In genomic region chr6:21201181-21201580, GRCh38 we compare ENCODE assay signal across 27 cellular contexts.
A peak's percentile ranks its signal among the peaks of the same experiment; 100 is the strongest.
DNase-seq lines count a peak whose midpoint lies in the region; ATAC-seq, FAIRE-seq and TF ChIP-seq lines count a peak whose summit lies in the region.
"Had no signal": no experiment of that assay in that cellular context is flagged by ENCODE, and none has a peak within 500 bp of the region (broad histone marks: within the 10 kb centered on the region; RNA-seq: fewer than 3 reads in every experiment).

No MANE protein-coding gene starts in this region.

- peaks cover 64% of the 10 kb centered on the region for H3K4me1 Mint-ChIP-seq in brain

- 81% methylated on average over 4 of the region's 4 CpGs for WGBS in HepG2 (ENCODE audit: low lambda C conversion rate)
- 66 to 88% (median 78%) methylated on average over 4 of the region's 4 CpGs for WGBS in small intestine, 3 donors

- peaks cover 0 to 11% (median 5%) of the 10 kb centered on the region in 5 experiments for H3K9me3 Mint-ChIP-seq in brain
- H3K9me3 Mint-ChIP-seq: activated T-helper 2 cell treated with anti-CD3 and anti-CD28 coated beads, Interferon-gamma antibody, Interleukin-2, Interleukin-4, amounts not matched to agents 10 μg/mL and 5 μg/mL and 100 μg/mL, durations not matched to agents 14 hours and 24 hours and 36 hours; T-helper 2 cell treated with Interferon-gamma antibody and Interleukin-4, amounts not matched to agents 5 μg/mL and 100 μg/mL, for 36 hours had no signal

- peaks cover 27% of the 10 kb centered on the region for H3K36me3 Mint-ChIP-seq in brain

- H2AFZ ChIP-seq in HepG2 (ENCODE audit: low read length) = no peak overlapping the region
- H2AFZ ChIP-seq: parathyroid adenoma had no signal

- no peaks in the 10 kb centered on the region for H3K79me2 ChIP-seq in HepG2 (ENCODE audit: insufficient read depth, low read length)
- H3K79me2 ChIP-seq: parathyroid adenoma had no signal

- H3K36me3 ChIP-seq in HepG2 (replicated peaks in 1 of 2; ENCODE audit: control insufficient read depth in 1 of 2, insufficient read depth in 2 of 2, low read length in 2 of 2) (peaks cover 0 to 2% of the 10 kb centered on the region in 2 experiments; a peak in 3 of 5 replicates), small intestine (ENCODE audit: control insufficient read depth in 2 of 2, insufficient read depth in 2 of 2, low read length in 2 of 2) (no peaks in the 10 kb centered on the region)
- H3K36me3 ChIP-seq: right lobe of liver had no signal

- TF ChIP-seq EP300 in HepG2 (IDR thresholded peaks at IDR 0.05; ENCODE audit: low read depth in 2 of 2, low read length in 2 of 2) (no peak), HepG2 (CRISPR knock-in tag; IDR thresholded peaks at IDR 0.05; ENCODE audit: borderline replicate concordance) (no peak)

- no peaks in the 10 kb centered on the region for H4K20me1 ChIP-seq in HepG2 (ENCODE audit: insufficient read depth, low read length)

- peak overlapping the region; percentile 19 to 73 (median 40) for H3K4me3 Mint-ChIP-seq in brain
- H3K4me3 Mint-ChIP-seq: activated naive CD8-positive, alpha-beta T cell treated with anti-CD3 and anti-CD28 coated beads for 36 hours; CD4-positive, alpha-beta memory T cell; immature natural killer cell; naive thymus-derived CD4-positive, alpha-beta T cell; T-helper 2 cell treated with Interferon-gamma antibody and Interleukin-4, amounts not matched to agents 5 μg/mL and 100 μg/mL, for 36 hours; WTC11 had no signal

- no peak for ATAC-seq in HepG2
- ATAC-seq: left lobe of liver; naive thymus-derived CD4-positive, alpha-beta T cell; right lobe of liver; WTC11 had no signal

- no peak for TF ChIP-seq RAD21 in HepG2 (CRISPR knock-in tag; IDR thresholded peaks at IDR 0.05)

- TF ChIP-seq POLR2A in HepG2 (IDR thresholded peaks at IDR 0.05; ENCODE audit: insufficient read depth in 1 of 2, low read depth in 2 of 2, low read length in 2 of 2) = no peak

- in situ Hi-C loops in HepG2 (cut with HindIII; ENCODE audit: extremely low pct_ligation_motif_present, low pct_unique_long_range_greater_than_20kb) = no loop called here

- FAIRE-seq in GM19239 (lab: Jason Lieb, UNC) (peak; percentile 45), HepG2 (lab: Jason Lieb, UNC) (no peak), small intestine (lab: Jason Lieb, UNC) (no peak)

- CTCF ChIA-PET in HepG2 (lab: Yijun Ruan, JAX; ENCODE audit: low intra/inter-chr PET ratio, low total read pairs) = no interaction called here

- BruUV-seq in HepG2 (replicated peaks; lab: Mats Ljungman, UMichigan) = no TSS peak

- H3K27me3 ChIP-seq in HepG2 (ENCODE audit: control insufficient read depth in 1 of 2, insufficient read depth in 2 of 2, low read length in 2 of 2) (no peaks in the 10 kb centered on the region), small intestine (ENCODE audit: control insufficient read depth in 2 of 2, insufficient read depth in 2 of 2, low read length in 2 of 2) (no peaks in the 10 kb centered on the region)
- H3K27me3 ChIP-seq: foreskin keratinocyte, right lobe of liver had no signal

- H3K9ac ChIP-seq in HepG2 (ENCODE audit: insufficient read depth, low read depth, low read length) = no peak overlapping the region
- H3K9ac ChIP-seq: KMS-11, parathyroid adenoma had no signal

- no peak overlapping the region for H3K27ac ChIP-seq in HepG2 (ENCODE audit: extremely low read length, insufficient read depth, low read length)
- no peak overlapping the region for H3K27ac ChIP-seq in small intestine (ENCODE audit: low read depth in 1 of 2, low read length in 1 of 2)
- H3K27ac ChIP-seq: epithelial cell of prostate, foreskin keratinocyte, KMS-11, parathyroid adenoma, right lobe of liver had no signal

- H3K4me3 ChIP-seq in HepG2 (replicated peaks in 1 of 3; ENCODE audit: insufficient read depth in 1 of 3, low read depth in 2 of 3, low read length in 3 of 3) (no peak overlapping the region), small intestine (ENCODE audit: low read depth in 1 of 2, low read length in 2 of 2) (no peak overlapping the region)
- H3K4me3 ChIP-seq: right lobe of liver had no signal

- H3K9me3 ChIP-seq in HepG2 (ENCODE audit: low read length) (no peaks in the 10 kb centered on the region), small intestine (ENCODE audit: control insufficient read depth, low read depth) (peaks cover 1% of the 10 kb centered on the region)
- H3K9me3 ChIP-seq: right lobe of liver had no signal

- no peak for TF ChIP-seq CTCF in brain (conservative IDR thresholded peaks at IDR 0.05)
- no peak for TF ChIP-seq CTCF in HepG2 (CRISPR knock-in tag; IDR thresholded peaks at IDR 0.05)

- DNase-seq in COLO668 (lab: John Stamatoyannopoulos, UW; ENCODE audit: unreplicated experiment) (peak; percentile 19), GM19239 (ENCODE audit: insufficient read length, low spot score) (no peak), NCI-H2196 (lab: John Stamatoyannopoulos, UW; ENCODE audit: unreplicated experiment) (peak; percentile 45), HepG2 (ENCODE audit: low spot score) (no peak), small intestine (no peak)
- DNase-seq in activated effector memory CD4-positive, alpha-beta T cell treated with anti-CD3 and anti-CD28 coated beads, Interleukin-2, amount 50 U/mL, for 16 hours = no peak
- DNase-seq in stimulated activated naive CD4-positive, alpha-beta T cell (lab: John Stamatoyannopoulos, UW) = no peak
- DNase-seq: activated CD8-positive, alpha-beta memory T cell treated with anti-CD3 and anti-CD28 coated beads, Interleukin-2, amount 50 U/mL, for 4 hours; activated naive CD8-positive, alpha-beta T cell treated with anti-CD3 and anti-CD28 coated beads for 36 hours; CD4-positive, alpha-beta memory T cell; cerebellar nuclear complex; HCEC 1CT; immature natural killer cell; MV-4-11; naive thymus-derived CD4-positive, alpha-beta T cell; right lobe of liver; stimulated activated CD4-positive, alpha-beta T cell treated with anti-CD3 and anti-CD28 coated beads, Interleukin-15, amount 100 ng/mL, for 24 hours; trophoblast cell had no signal

- no peaks in the 10 kb centered on the region for H3K27me3 Mint-ChIP-seq in brain
- H3K27me3 Mint-ChIP-seq: activated naive CD8-positive, alpha-beta T cell treated with anti-CD3 and anti-CD28 coated beads for 36 hours; CD4-positive, alpha-beta memory T cell; naive thymus-derived CD4-positive, alpha-beta T cell had no signal

- H3K4me2 ChIP-seq in HepG2 (ENCODE audit: low read depth, low read length) = no peak overlapping the region
- H3K4me2 ChIP-seq: KMS-11 had no signal

- POLR2A ChIA-PET in HepG2 (lab: Yijun Ruan, JAX) = no interaction called here

- H3K4me1 ChIP-seq in HepG2 (ENCODE audit: insufficient read depth, low read length) (peaks cover 13% of the 10 kb centered on the region), small intestine (ENCODE audit: control insufficient read depth in 2 of 2, insufficient read depth in 1 of 2, low read depth in 1 of 2, low read length in 1 of 2) (no peaks in the 10 kb centered on the region)
- H3K4me1 ChIP-seq: parathyroid adenoma, right lobe of liver had no signal

- H3K27ac Mint-ChIP-seq in brain = peak overlapping the region; percentile 94 to 98 (median 95)
- H3K27ac Mint-ChIP-seq: activated naive CD8-positive, alpha-beta T cell treated with anti-CD3 and anti-CD28 coated beads for 36 hours; activated T-helper 2 cell treated with anti-CD3 and anti-CD28 coated beads, Interferon-gamma antibody, Interleukin-2, Interleukin-4, amounts not matched to agents 10 μg/mL and 5 μg/mL and 100 μg/mL, durations not matched to agents 14 hours and 24 hours and 36 hours; CD4-positive, alpha-beta memory T cell; immature natural killer cell; naive thymus-derived CD4-positive, alpha-beta T cell; T-helper 2 cell treated with Interferon-gamma antibody and Interleukin-4, amounts not matched to agents 5 μg/mL and 100 μg/mL, for 36 hours had no signal

- intact Hi-C loops in HepG2 (cut with micrococcal nuclease; ENCODE audit: unreplicated experiment) = no loop called here

TF ChIP-seq in HepG2, 621 proteins besides CTCF, POLR2A, EP300 and RAD21 (continues in another document):
- TF ChIP-seq PLRG1 (conservative IDR thresholded peaks at IDR 0.05) = no peak
- TF ChIP-seq ZBTB33 (CRISPR knock-in tag; IDR thresholded peaks at IDR 0.05) = no peak
- no peak for TF ChIP-seq TRAFD1 (CRISPR knock-in tag; IDR thresholded peaks at IDR 0.05; ENCODE audit: borderline replicate concordance)

Comparison
In these comparisons a context has a peak if more than half of its experiments do, and no peak if none do; other contexts are left out.
1. DNase-seq: peak in COLO668 (single experiment) and NCI-H2196 (single experiment); none in GM19239 (single experiment), HepG2 (single experiment), small intestine (single experiment), activated effector memory CD4-positive, alpha-beta T cell treated with anti-CD3 and anti-CD28 coated beads, Interleukin-2, amount 50 U/mL, for 16 hours (single experiment) and stimulated activated naive CD4-positive, alpha-beta T cell (0 of 6).